8 cellular contexts compared by ENCODE assay signal in genomic region chr2:164840458-164840929, GRCh38. TPM values are rescaled to one million over a fixed set of nuclear protein-coding genes. Genes with fewer than 3 reads are reported as not detected.
A peak's percentile ranks its signal among the peaks of the same experiment; 100 is the strongest.
DNase-seq lines count a peak whose midpoint lies in the region; ATAC-seq, FAIRE-seq and TF ChIP-seq lines count a peak whose summit lies in the region.

No MANE protein-coding gene starts in this region.

- no TSS peak for BruUV-seq in A673 (replicated peaks; lab: Mats Ljungman, UMichigan)
- no TSS peak for BruUV-seq in HCT116 (replicated peaks; lab: Mats Ljungman, UMichigan)

- intact Hi-C loops in A673 (cut with micrococcal nuclease; ENCODE audit: unreplicated experiment) (loop anchor here (2.0 to 5.0 kb wide), 3 partner anchors 57 to 104 kb away; no protein-coding TSS in a partner anchor), HCT116 (cut with micrococcal nuclease) (loop anchor here (2.0 to 5.0 kb wide), 2 partner anchors 57 to 76 kb away; no protein-coding TSS in a partner anchor), esophagus squamous epithelium (cut with DNase I) (loop anchor here (5.0 kb wide), 1 partner anchor 77 kb away; no protein-coding TSS in a partner anchor)
- intact Hi-C loops in naive thymus-derived CD4-positive, alpha-beta T cell (cut with micrococcal nuclease) = no loop called here

- H3K79me2 ChIP-seq in HCT116 (ENCODE audit: insufficient read depth, low read length) = no peaks in the 10 kb centered on the region

- peak overlapping the region; percentile 64 for H3K9ac ChIP-seq in HCT116 (ENCODE audit: low read length)

- POLR2A ChIA-PET in A673 (lab: Charles Lee; ENCODE audit: low non-redundant PET) = no interaction called here
- POLR2A ChIA-PET in HCT116 (lab: Charles Lee) = no interaction called here
- POLR2A ChIA-PET in naive thymus-derived CD4-positive, alpha-beta T cell (lab: Charles Lee) = no interaction called here

- H3K36me3 ChIP-seq in A673 (ENCODE audit: insufficient read depth, low read length, poor library complexity, severe bottlenecking) (no peaks in the 10 kb centered on the region), HCT116 (ENCODE audit: control insufficient read depth in 1 of 2, insufficient read depth in 2 of 2, low read length in 2 of 2) (no peaks in the 10 kb centered on the region), SJSA1 (peaks cover 7% of the 10 kb centered on the region; the same call in 1 of the 2 replicates), esophagus squamous epithelium (no peaks in the 10 kb centered on the region)
- H3K36me3 ChIP-seq in naive thymus-derived CD4-positive, alpha-beta T cell (ENCODE audit: control insufficient read depth in 2 of 3, insufficient read depth in 3 of 3, low read length in 3 of 3) = no peaks in the 10 kb centered on the region

- H3K27me3 Mint-ChIP-seq in naive thymus-derived CD4-positive, alpha-beta T cell = peaks cover 28 to 65% (median 51%) of the 10 kb centered on the region in 5 donors

- H3K9me3 ChIP-seq in A673 (ENCODE audit: low read depth, low read length, poor library complexity, severe bottlenecking) = no peaks in the 10 kb centered on the region
- H3K9me3 ChIP-seq in HCT116 (ENCODE audit: control insufficient read depth in 1 of 2, insufficient read depth in 1 of 2, low read depth in 1 of 2, low read length in 2 of 2) = no peaks in the 10 kb centered on the region
- H3K9me3 ChIP-seq in SJSA1 (replicated peaks) = no peaks in the 10 kb centered on the region
- H3K9me3 ChIP-seq in esophagus squamous epithelium = no peaks in the 10 kb centered on the region
- no peaks in the 10 kb centered on the region for H3K9me3 ChIP-seq in naive thymus-derived CD4-positive, alpha-beta T cell (ENCODE audit: control insufficient read depth in 2 of 3, low read length in 3 of 3)

- DNase-seq in A673 (ENCODE audit: low spot score) = peak; percentile 50
- no peak for DNase-seq in HCT116 (ENCODE audit: low read depth, low spot score)
- DNase-seq in SJSA1 (ENCODE audit: low read depth in 1 of 2, low spot score in 2 of 2) = peak in 1 of 2 experiments; percentile 8
- no peak for DNase-seq in esophagus squamous epithelium (lab: John Stamatoyannopoulos, UW)
- DNase-seq in naive thymus-derived CD4-positive, alpha-beta T cell = no peak
- DNase-seq in globus pallidus (ENCODE audit: low spot score) = no peak
- DNase-seq in HTR-8/SVneo (ENCODE audit: insufficient read length, low spot score) = no peak

- no peak overlapping the region for H3K27ac ChIP-seq in A673 (ENCODE audit: low read depth, low read length, poor library complexity, severe bottlenecking)
- H3K27ac ChIP-seq in HCT116 (ENCODE audit: low read depth, low read length) = peak overlapping the region; percentile 23; the same call in 1 of the 2 replicates
- H3K27ac ChIP-seq in SJSA1 = peak overlapping the region; percentile 73; the same call in 1 of the 2 replicates
- peak overlapping the region; percentile 95 to 98 (median 96) for H3K27ac ChIP-seq in esophagus squamous epithelium
- H3K27ac ChIP-seq in naive thymus-derived CD4-positive, alpha-beta T cell (ENCODE audit: low read depth, low read length) = no peak overlapping the region

- H3K9me3 Mint-ChIP-seq in naive thymus-derived CD4-positive, alpha-beta T cell = no peaks in the 10 kb centered on the region

- H3K27me3 ChIP-seq in A673 (replicated peaks; ENCODE audit: insufficient read depth, low read depth, low read length, poor library complexity) = no peaks in the 10 kb centered on the region
- H3K27me3 ChIP-seq in HCT116 (ENCODE audit: insufficient read depth, low read length) = no peaks in the 10 kb centered on the region
- peaks cover 7% of the 10 kb centered on the region; the same call in 1 of the 2 replicates for H3K27me3 ChIP-seq in SJSA1 (replicated peaks)
- peaks cover 0 to 4% (median 0%) of the 10 kb centered on the region in 4 donors for H3K27me3 ChIP-seq in esophagus squamous epithelium
- peaks cover 0 to 8% of the 10 kb centered on the region in 2 donors for H3K27me3 ChIP-seq in naive thymus-derived CD4-positive, alpha-beta T cell (ENCODE audit: control insufficient read depth in 2 of 2, insufficient read depth in 2 of 2, low read length in 2 of 2)

- H3K4me2 ChIP-seq in HCT116 (ENCODE audit: low read length) = peak overlapping the region; percentile 98

- no peaks in the 10 kb centered on the region for H3K36me3 Mint-ChIP-seq in naive thymus-derived CD4-positive, alpha-beta T cell

- H3K4me1 Mint-ChIP-seq in naive thymus-derived CD4-positive, alpha-beta T cell = peaks cover 0 to 9% (median 8%) of the 10 kb centered on the region in 7 donors

- TF ChIP-seq POLR2A in HCT116 (IDR thresholded peaks at IDR 0.05; ENCODE audit: borderline replicate concordance, extremely low read depth, insufficient read depth, insufficient read length) (no peak), esophagus squamous epithelium (IDR thresholded peaks at IDR 0.05) (peak in 1 of 4 donors; percentile 31)

- CTCF ChIA-PET in A673 (lab: Charles Lee) (no interaction called here), HCT116 (lab: Charles Lee) (interaction anchor here (2.3 kb wide), 1 partner anchor 73 kb away, joined by 12 read pairs; no protein-coding TSS in a partner anchor)
- CTCF ChIA-PET in naive thymus-derived CD4-positive, alpha-beta T cell (lab: Charles Lee) = no interaction called here

- H3K4me3 ChIP-seq in A673 (ENCODE audit: low read depth, low read length, poor library complexity, severe bottlenecking) = peak overlapping the region; percentile 80
- peak overlapping the region; percentile 59 to 81 for H3K4me3 ChIP-seq in HCT116 (replicated peaks in 1 of 2; ENCODE audit: low read depth in 1 of 2, low read length in 2 of 2)
- peak overlapping the region; percentile 74 for H3K4me3 ChIP-seq in SJSA1
- H3K4me3 ChIP-seq in esophagus squamous epithelium = peak overlapping the region; percentile 67 to 94 (median 81)
- H3K4me3 ChIP-seq in naive thymus-derived CD4-positive, alpha-beta T cell (ENCODE audit: low read length) = no peak overlapping the region

- H3K27ac Mint-ChIP-seq in naive thymus-derived CD4-positive, alpha-beta T cell = no peak overlapping the region

- WGBS in esophagus squamous epithelium, 2 donors = 0 to 3% methylated on average over 8 to 11 of the region's 12 CpGs

- FAIRE-seq in HTR-8/SVneo (lab: Jason Lieb, UNC) = no peak

- H4K20me1 ChIP-seq in HCT116 (ENCODE audit: insufficient read depth) = no peaks in the 10 kb centered on the region

- H2AFZ ChIP-seq in HCT116 (ENCODE audit: low read depth, low read length, poor library complexity, severe bottlenecking) = peak overlapping the region; percentile 81

- peak; percentile 10 for ATAC-seq in HCT116
- ATAC-seq in naive thymus-derived CD4-positive, alpha-beta T cell = peak; percentile 19
- ATAC-seq in GM19467 (IDR thresholded peaks at IDR 0.05; ENCODE audit: unreplicated experiment) = no peak

- H3K9me2 ChIP-seq in HCT116 (ENCODE audit: insufficient read depth) = no peaks in the 10 kb centered on the region

- H3K4me1 ChIP-seq in A673 (ENCODE audit: insufficient read depth, low read length, poor library complexity, severe bottlenecking) = peaks cover 31% of the 10 kb centered on the region
- H3K4me1 ChIP-seq in HCT116 (ENCODE audit: control insufficient read depth in 1 of 2, insufficient read depth in 2 of 2, low read length in 2 of 2) = peaks cover 7 to 16% of the 10 kb centered on the region in 2 experiments; a peak in 3 of 4 replicates
- peaks cover 29% of the 10 kb centered on the region for H3K4me1 ChIP-seq in SJSA1 (replicated peaks)
- H3K4me1 ChIP-seq in esophagus squamous epithelium = peaks cover 13 to 74% (median 15%) of the 10 kb centered on the region in 3 donors
- no peaks in the 10 kb centered on the region for H3K4me1 ChIP-seq in naive thymus-derived CD4-positive, alpha-beta T cell (ENCODE audit: control insufficient read depth in 2 of 2, insufficient read depth in 2 of 2, low read length in 2 of 2)

- no peak for TF ChIP-seq RAD21 in HCT116 (IDR thresholded peaks at IDR 0.05; ENCODE audit: low read depth)

- no peak for TF ChIP-seq CTCF in A673 (conservative IDR thresholded peaks at IDR 0.05; ENCODE audit: low read depth, low read length)
- TF ChIP-seq CTCF in HCT116 (IDR thresholded peaks at IDR 0.05 in 2 of 3, conservative IDR thresholded peaks at IDR 0.05 in 1 of 3; ENCODE audit: borderline replicate concordance in 1 of 3, insufficient read depth in 1 of 3, low read depth in 2 of 3, low read length in 2 of 3) = no peak
- TF ChIP-seq CTCF in esophagus squamous epithelium (IDR thresholded peaks at IDR 0.05) = no peak

- RAD21 ChIA-PET in HCT116 (lab: Charles Lee; ENCODE audit: low non-redundant PET in 1 of 2, low total read pairs in 2 of 2, uncharacterized antibody in 2 of 2, unreplicated experiment in 2 of 2) = no interaction called here

- peak overlapping the region; percentile 50 to 85 (median 72) for H3K4me3 Mint-ChIP-seq in naive thymus-derived CD4-positive, alpha-beta T cell

TF ChIP-seq in HCT116, 20 proteins besides CTCF, POLR2A, EP300 and RAD21:
- TF ChIP-seq SIN3A (IDR thresholded peaks at IDR 0.05; ENCODE audit: low read depth) = peak; percentile 43; the same call in 1 of the 2 replicates
- peak; percentile 50; the same call in 1 of the 2 replicates for TF ChIP-seq MAX (IDR thresholded peaks at IDR 0.05)
- TF ChIP-seq ELF1 (IDR thresholded peaks at IDR 0.05; ENCODE audit: borderline replicate concordance, low read depth) = no peak
TF ChIP-seq in HCT116: peak in this region for 2.

RNA-seq across cellular contexts. Expression of gene COBLL1, which starts 1.1 kb away (rescaled TPM):
- total RNA-seq in A673 (2021) = 4.2 and 6.6 TPM in 2 replicates
- 3.6 TPM for total RNA-seq in HCT116 (2021; ENCODE audit: unreplicated experiment)
- 1.4 and 2.0 TPM in 2 replicates for polyA plus RNA-seq in HCT116 (2012)
- total RNA-seq in SJSA1 (2014; rRNA removed; shearing (Covaris generic)) = 8.4 and 10.6 TPM in 2 replicates
- total RNA-seq in esophagus squamous epithelium = 10 to 100 TPM; 35.4 to 88.9 (median 71.4) TPM
- total RNA-seq in naive thymus-derived CD4-positive, alpha-beta T cell = 1 to 10 TPM in 2 of 5 experiments, under 1 TPM in 2, not detected in 1; 0.27 to 8.0 (median 1.7) TPM
- under 1 TPM in 1 of 2 donors, not detected in 1; 0.22 TPM for polyA plus RNA-seq in naive thymus-derived CD4-positive, alpha-beta T cell

Comparison
In these comparisons a context has a peak if more than half of its experiments do, and no peak if none do; other contexts are left out.
1. H3K27ac ChIP-seq: peak in HCT116 (single experiment), SJSA1 (single experiment) and esophagus squamous epithelium (4 of 4); none in A673 (single experiment) and naive thymus-derived CD4-positive, alpha-beta T cell (single experiment).
2. intact Hi-C loops: an anchor here in A673 (2.0 to 5.0 kb wide), HCT116 (2.0 to 5.0 kb wide) and esophagus squamous epithelium (5.0 kb wide); none called in naive thymus-derived CD4-positive, alpha-beta T cell.